Comparison of ENCODE assay signal across 8 cellular contexts in the genomic region with DNA sequence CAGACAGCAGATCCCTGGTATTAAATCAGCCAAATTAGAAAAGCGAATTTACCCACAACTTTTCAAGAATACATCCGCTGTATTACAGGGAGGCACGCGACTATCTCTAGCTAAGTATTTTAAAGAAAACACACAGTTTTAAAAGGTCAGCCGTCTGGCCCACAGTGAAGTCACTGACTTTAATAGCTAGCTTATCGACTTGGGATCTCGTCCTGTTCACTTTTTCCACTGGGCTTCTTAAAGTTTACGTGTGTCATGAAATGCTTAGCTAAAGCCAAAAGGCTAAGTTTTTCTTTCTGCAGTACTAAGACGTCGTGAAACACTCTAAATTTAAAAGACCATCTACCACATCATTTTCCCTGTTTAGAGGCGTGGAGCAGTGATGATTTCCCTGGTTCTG. TPM values are rescaled to one million over a fixed set of nuclear protein-coding genes. Genes with fewer than 3 reads are reported as not detected.
DNase-seq lines count a peak whose midpoint lies in the region; ATAC-seq and TF ChIP-seq lines count a peak whose summit lies in the region.

No MANE protein-coding gene starts in this region.

- H3K27ac ChIP-seq in SJSA1, result peak overlapping the region; percentile 88
- peak overlapping the region; percentile 38 for H3K27ac ChIP-seq in psoas muscle

- H3K4me1 ChIP-seq in SJSA1 (replicated peaks) (peaks cover 47% of the 10 kb centered on the region), psoas muscle (peaks cover 77% of the 10 kb centered on the region)

- peaks cover 4% of the 10 kb centered on the region for H3K27me3 Mint-ChIP-seq in brain

- peak overlapping the region in 3 of 5 experiments; percentile 11 to 42 (median 40) for H3K4me3 Mint-ChIP-seq in brain

- intact Hi-C loops in psoas muscle (cut with DNase I), result no loop called here

- H3K4me3 ChIP-seq in SJSA1, result no peak overlapping the region
- peak overlapping the region; percentile 2 for H3K4me3 ChIP-seq in psoas muscle
- no peak overlapping the region for H3K4me3 ChIP-seq in MG63

- H3K36me3 ChIP-seq in SJSA1, result no peaks in the 10 kb centered on the region
- no peaks in the 10 kb centered on the region for H3K36me3 ChIP-seq in psoas muscle (ENCODE audit: insufficient read depth in 1 of 2, low read depth in 1 of 2)
- no peaks in the 10 kb centered on the region for H3K36me3 ChIP-seq in MG63

- peaks cover 0 to 4% (median 0%) of the 10 kb centered on the region in 5 experiments for H3K9me3 Mint-ChIP-seq in brain

- TF ChIP-seq CTCF in brain (conservative IDR thresholded peaks at IDR 0.05) (no peak), psoas muscle (IDR thresholded peaks at IDR 0.05) (no peak)

- H3K36me3 Mint-ChIP-seq in brain, result peaks cover 16% of the 10 kb centered on the region

- H3K4me1 Mint-ChIP-seq in brain, result peaks cover 31% of the 10 kb centered on the region

- H3K27me3 ChIP-seq in SJSA1 (replicated peaks) (no peaks in the 10 kb centered on the region), psoas muscle (ENCODE audit: insufficient read depth in 3 of 3, low read length in 2 of 3) (no peaks in the 10 kb centered on the region), MG63 (no peaks in the 10 kb centered on the region)

- DNase-seq in ELR (ENCODE audit: low read depth), result peak; percentile 53
- DNase-seq in SJSA1 (ENCODE audit: low read depth in 1 of 2, low spot score in 2 of 2), result no peak
- DNase-seq in psoas muscle, result no peak
- no peak for DNase-seq in HT-29 (ENCODE audit: low spot score)
- no peak for DNase-seq in occipital lobe (lab: John Stamatoyannopoulos, UW)
- no peak for DNase-seq in amygdala (lab: John Stamatoyannopoulos, UW)
- DNase-seq in MG63, result no peak

- H3K9me3 ChIP-seq in SJSA1 (replicated peaks) (no peaks in the 10 kb centered on the region), psoas muscle (no peaks in the 10 kb centered on the region), MG63 (no peaks in the 10 kb centered on the region)

- H3K27ac Mint-ChIP-seq in brain, result peak overlapping the region in 2 of 5 experiments; percentile 83 to 85

- no peak for ATAC-seq in psoas muscle

- 41 to 59% (median 42%) methylated on average over 11 of the region's 11 CpGs for WGBS in psoas muscle, 3 donors

RNA-seq across cellular contexts. Expression of a gene that starts 27.2 kb away (rescaled TPM):
- 12.7 and 16.0 TPM in 2 replicates for total RNA-seq in SJSA1 (2014; rRNA removed; shearing (Covaris generic))
- polyA plus RNA-seq in brain (ENCODE audit: insufficient read depth, low read depth, low replicate concordance) (53.8 TPM), psoas muscle (10 to 100 TPM in 2 of 3 donors, 1 to 10 TPM in 1; 9.8 to 29.4 (median 29.0) TPM)
- total RNA-seq in psoas muscle (100 to 1,000 TPM in 1 of 4 donors, 10 to 100 TPM in 3; 41.1 to 119 (median 49.8) TPM), occipital lobe (72.7 TPM)
- total RNA-seq in HT-29 (2014; rRNA removed; shearing (Covaris generic)), result 24.0 and 25.2 TPM in 2 replicates
- total RNA-seq in MG63 (2014; rRNA removed; shearing (Covaris generic); ENCODE audit: low replicate concordance), result 8.4 and 9.3 TPM in 2 replicates
